ENCODE assay signal across 1 cellular context in the genomic region with DNA sequence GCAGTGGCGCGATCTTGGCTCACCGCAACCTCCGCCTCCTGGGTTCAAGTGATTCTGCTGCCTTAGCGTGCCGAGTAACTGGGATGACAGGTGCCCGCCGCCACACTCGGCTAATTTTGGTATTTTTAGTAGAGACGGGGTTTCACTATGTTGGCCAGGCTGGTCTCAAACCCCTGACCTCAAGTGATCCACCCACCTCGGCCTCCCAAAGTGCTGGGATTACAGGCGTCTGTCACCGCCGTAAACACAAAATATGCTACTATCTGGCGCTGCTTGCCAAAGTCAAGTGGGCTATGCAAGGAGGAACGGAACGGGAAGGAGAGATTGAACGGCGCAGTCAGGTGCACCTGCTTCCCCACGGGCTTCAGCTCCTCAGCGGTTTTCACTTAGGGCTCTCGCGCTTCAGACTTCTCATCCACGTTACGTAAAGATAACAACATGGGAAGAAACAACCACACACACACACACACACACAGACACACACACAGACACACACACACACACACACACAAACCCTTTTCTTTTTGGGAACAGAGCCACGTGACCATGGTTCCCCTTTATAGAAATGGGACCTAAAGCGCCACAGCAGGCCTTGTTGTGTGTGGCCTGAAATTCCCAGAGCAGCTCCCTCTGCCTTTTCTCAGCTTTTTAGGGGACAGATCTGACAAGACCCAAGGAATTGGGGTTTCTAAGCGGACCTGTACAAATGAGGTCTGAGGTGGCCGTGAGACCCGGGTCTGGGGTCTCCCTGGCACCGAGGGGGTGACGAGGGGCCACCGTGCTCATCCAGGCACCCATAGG.
TF ChIP-seq lines count a peak whose summit lies in the region.

No MANE protein-coding gene starts in this region.

TF ChIP-seq in GM23338, 12 proteins besides CTCF, POLR2A, EP300 and RAD21 (continued from another document):
- TF ChIP-seq, protein P1, sequence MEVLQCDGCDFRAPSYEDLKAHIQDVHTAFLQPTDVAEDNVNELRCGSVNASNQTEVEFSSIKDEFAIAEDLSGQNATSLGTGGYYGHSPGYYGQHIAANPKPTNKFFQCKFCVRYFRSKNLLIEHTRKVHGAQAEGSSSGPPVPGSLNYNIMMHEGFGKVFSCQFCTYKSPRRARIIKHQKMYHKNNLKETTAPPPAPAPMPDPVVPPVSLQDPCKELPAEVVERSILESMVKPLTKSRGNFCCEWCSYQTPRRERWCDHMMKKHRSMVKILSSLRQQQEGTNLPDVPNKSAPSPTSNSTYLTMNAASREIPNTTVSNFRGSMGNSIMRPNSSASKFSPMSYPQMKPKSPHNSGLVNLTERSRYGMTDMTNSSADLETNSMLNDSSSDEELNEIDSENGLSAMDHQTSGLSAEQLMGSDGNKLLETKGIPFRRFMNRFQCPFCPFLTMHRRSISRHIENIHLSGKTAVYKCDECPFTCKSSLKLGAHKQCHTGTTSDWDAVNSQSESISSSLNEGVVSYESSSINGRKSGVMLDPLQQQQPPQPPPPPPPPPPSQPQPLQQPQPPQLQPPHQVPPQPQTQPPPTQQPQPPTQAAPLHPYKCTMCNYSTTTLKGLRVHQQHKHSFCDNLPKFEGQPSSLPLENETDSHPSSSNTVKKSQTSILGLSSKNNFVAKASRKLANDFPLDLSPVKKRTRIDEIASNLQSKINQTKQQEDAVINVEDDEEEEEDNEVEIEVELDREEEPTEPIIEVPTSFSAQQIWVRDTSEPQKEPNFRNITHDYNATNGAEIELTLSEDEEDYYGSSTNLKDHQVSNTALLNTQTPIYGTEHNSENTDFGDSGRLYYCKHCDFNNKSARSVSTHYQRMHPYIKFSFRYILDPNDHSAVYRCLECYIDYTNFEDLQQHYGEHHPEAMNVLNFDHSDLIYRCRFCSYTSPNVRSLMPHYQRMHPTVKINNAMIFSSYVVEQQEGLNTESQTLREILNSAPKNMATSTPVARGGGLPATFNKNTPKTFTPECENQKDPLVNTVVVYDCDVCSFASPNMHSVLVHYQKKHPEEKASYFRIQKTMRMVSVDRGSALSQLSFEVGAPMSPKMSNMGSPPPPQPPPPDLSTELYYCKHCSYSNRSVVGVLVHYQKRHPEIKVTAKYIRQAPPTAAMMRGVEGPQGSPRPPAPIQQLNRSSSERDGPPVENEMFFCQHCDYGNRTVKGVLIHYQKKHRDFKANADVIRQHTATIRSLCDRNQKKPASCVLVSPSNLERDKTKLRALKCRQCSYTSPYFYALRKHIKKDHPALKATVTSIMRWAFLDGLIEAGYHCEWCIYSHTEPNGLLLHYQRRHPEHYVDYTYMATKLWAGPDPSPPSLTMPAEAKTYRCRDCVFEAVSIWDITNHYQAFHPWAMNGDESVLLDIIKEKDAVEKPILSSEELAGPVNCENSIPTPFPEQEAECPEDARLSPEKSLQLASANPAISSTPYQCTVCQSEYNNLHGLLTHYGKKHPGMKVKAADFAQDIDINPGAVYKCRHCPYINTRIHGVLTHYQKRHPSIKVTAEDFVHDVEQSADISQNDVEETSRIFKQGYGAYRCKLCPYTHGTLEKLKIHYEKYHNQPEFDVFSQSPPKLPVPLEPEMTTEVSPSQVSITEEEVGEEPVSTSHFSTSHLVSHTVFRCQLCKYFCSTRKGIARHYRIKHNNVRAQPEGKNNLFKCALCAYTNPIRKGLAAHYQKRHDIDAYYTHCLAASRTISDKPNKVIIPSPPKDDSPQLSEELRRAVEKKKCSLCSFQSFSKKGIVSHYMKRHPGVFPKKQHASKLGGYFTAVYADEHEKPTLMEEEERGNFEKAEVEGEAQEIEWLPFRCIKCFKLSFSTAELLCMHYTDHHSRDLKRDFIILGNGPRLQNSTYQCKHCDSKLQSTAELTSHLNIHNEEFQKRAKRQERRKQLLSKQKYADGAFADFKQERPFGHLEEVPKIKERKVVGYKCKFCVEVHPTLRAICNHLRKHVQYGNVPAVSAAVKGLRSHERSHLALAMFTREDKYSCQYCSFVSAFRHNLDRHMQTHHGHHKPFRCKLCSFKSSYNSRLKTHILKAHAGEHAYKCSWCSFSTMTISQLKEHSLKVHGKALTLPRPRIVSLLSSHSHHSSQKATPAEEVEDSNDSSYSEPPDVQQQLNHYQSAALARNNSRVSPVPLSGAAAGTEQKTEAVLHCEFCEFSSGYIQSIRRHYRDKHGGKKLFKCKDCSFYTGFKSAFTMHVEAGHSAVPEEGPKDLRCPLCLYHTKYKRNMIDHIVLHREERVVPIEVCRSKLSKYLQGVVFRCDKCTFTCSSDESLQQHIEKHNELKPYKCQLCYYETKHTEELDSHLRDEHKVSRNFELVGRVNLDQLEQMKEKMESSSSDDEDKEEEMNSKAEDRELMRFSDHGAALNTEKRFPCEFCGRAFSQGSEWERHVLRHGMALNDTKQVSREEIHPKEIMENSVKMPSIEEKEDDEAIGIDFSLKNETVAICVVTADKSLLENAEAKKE (CRISPR knock-in tag; IDR thresholded peaks at IDR 0.05) = no peak
- TF ChIP-seq JUNB (IDR thresholded peaks at IDR 0.05; ENCODE audit: unreplicated experiment) (no peak), CREB1 (CRISPR knock-in tag; IDR thresholded peaks at IDR 0.05; ENCODE audit: low read depth) (no peak), ZNF114 (CRISPR knock-in tag; IDR thresholded peaks at IDR 0.05) (no peak), ZNF331 (CRISPR knock-in tag; IDR thresholded peaks at IDR 0.05; ENCODE audit: low read depth) (no peak), EZH2 (IDR thresholded peaks at IDR 0.05; ENCODE audit: low read depth, unreplicated experiment) (no peak), POLR2AphosphoS5 (IDR thresholded peaks at IDR 0.05; ENCODE audit: low read depth) (no peak)
- TF ChIP-seq, protein P2, sequence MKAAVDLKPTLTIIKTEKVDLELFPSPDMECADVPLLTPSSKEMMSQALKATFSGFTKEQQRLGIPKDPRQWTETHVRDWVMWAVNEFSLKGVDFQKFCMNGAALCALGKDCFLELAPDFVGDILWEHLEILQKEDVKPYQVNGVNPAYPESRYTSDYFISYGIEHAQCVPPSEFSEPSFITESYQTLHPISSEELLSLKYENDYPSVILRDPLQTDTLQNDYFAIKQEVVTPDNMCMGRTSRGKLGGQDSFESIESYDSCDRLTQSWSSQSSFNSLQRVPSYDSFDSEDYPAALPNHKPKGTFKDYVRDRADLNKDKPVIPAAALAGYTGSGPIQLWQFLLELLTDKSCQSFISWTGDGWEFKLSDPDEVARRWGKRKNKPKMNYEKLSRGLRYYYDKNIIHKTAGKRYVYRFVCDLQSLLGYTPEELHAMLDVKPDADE (IDR thresholded peaks at IDR 0.05) = no peak
